8 cellular contexts compared by ENCODE assay signal in genomic region chr4:76011700-76012387, GRCh38. TPM values are rescaled to one million over a fixed set of nuclear protein-coding genes. Genes with fewer than 3 reads are reported as not detected.
DNase-seq lines count a peak whose midpoint lies in the region; ATAC-seq, FAIRE-seq and TF ChIP-seq lines count a peak whose summit lies in the region.

No MANE protein-coding gene starts in this region.

- DNase-seq in GM18507 (ENCODE audit: extremely low spot score, insufficient read length, low read depth) (no peak), SJCRH30 (peak; percentile 31 to 60), right atrium auricular region (ENCODE audit: low spot score) (no peak), head of caudate nucleus (no peak), retina (no peak)
- no peak for DNase-seq in activated naive CD4-positive, alpha-beta T cell treated with Interleukin-2 at 50 U/mL for 16 hours

- H3K27ac ChIP-seq in SJCRH30 = peak overlapping the region; percentile 44
- H3K27ac ChIP-seq in right atrium auricular region = peak overlapping the region; percentile 46 to 63
- H3K27ac ChIP-seq in stomach smooth muscle (ENCODE audit: low read length) = peak overlapping the region; percentile 69

- FAIRE-seq in GM18507 (lab: Jason Lieb, UNC) = peak; percentile 82

- peak overlapping the region; percentile 48 to 76 for H3K9ac ChIP-seq in stomach smooth muscle (ENCODE audit: low read length in 2 of 2)

- H3K27me3 ChIP-seq in SJCRH30 (0 out of 2 replicates have a peak, but pooled peaks cover 3% of the 10 kb centered on the region), right atrium auricular region (no peaks in the 10 kb centered on the region), stomach smooth muscle (ENCODE audit: control insufficient read depth in 1 of 2, insufficient read depth in 2 of 2, low read length in 2 of 2) (no peaks in the 10 kb centered on the region)

- H3K4me3 ChIP-seq in SJCRH30 (peak overlapping the region; percentile 48), right atrium auricular region (peak overlapping the region in 1 of 2 donors; percentile 22), stomach smooth muscle (ENCODE audit: low read length in 2 of 2) (peak overlapping the region; percentile 50 to 61)

- no peak for TF ChIP-seq CTCF in right atrium auricular region (IDR thresholded peaks at IDR 0.05)

- ATAC-seq in HG02610 (IDR thresholded peaks at IDR 0.05; ENCODE audit: unreplicated experiment) = peak; percentile 90

- no peaks in the 10 kb centered on the region for H3K36me3 ChIP-seq in SJCRH30
- H3K36me3 ChIP-seq in right atrium auricular region = no peaks in the 10 kb centered on the region
- H3K36me3 ChIP-seq in stomach smooth muscle (ENCODE audit: control insufficient read depth in 2 of 2, insufficient read depth in 2 of 2, low read length in 2 of 2) = no peaks in the 10 kb centered on the region

- H3K9me3 ChIP-seq in SJCRH30 (replicated peaks) (no peaks in the 10 kb centered on the region), right atrium auricular region (no peaks in the 10 kb centered on the region), stomach smooth muscle (ENCODE audit: control insufficient read depth in 2 of 2, low read length in 2 of 2) (no peaks in the 10 kb centered on the region)

- intact Hi-C loops in head of caudate nucleus (cut with DNase I) = no loop called here

- H3K4me1 ChIP-seq in SJCRH30 = peaks cover 13% of the 10 kb centered on the region; the same call in 1 of the 2 replicates
- peaks cover 0 to 6% of the 10 kb centered on the region in 2 donors for H3K4me1 ChIP-seq in right atrium auricular region
- H3K4me1 ChIP-seq in stomach smooth muscle (ENCODE audit: control insufficient read depth, insufficient read depth, low read length) = peaks cover 4% of the 10 kb centered on the region

RNA-seq across cellular contexts. Expression of gene CXCL9, which starts 4.5 kb away (rescaled TPM):
- not detected in 2 replicates for total RNA-seq in SJCRH30 (2014; rRNA removed; shearing (Covaris generic))
- total RNA-seq in right atrium auricular region = 1 to 10 TPM; 1.0 to 2.6 TPM

RNA-seq across cellular contexts. Expression of gene CXCL10, which starts 11.5 kb away (rescaled TPM):
- total RNA-seq in SJCRH30 (2014; rRNA removed; shearing (Covaris generic)) = not detected in 2 replicates
- under 1 TPM in 1 of 2 donors, not detected in 1; 0.28 TPM for total RNA-seq in right atrium auricular region

RNA-seq across cellular contexts. Expression of gene SDAD1, which starts 21.1 kb away (rescaled TPM):
- 63.3 and 67.7 TPM in 2 replicates for total RNA-seq in SJCRH30 (2014; rRNA removed; shearing (Covaris generic))
- total RNA-seq in right atrium auricular region = 10 to 100 TPM; 22.1 to 22.6 TPM

RNA-seq across cellular contexts. Expression of gene CXCL11, which starts 24.0 kb away (rescaled TPM):
- not detected in 2 replicates for total RNA-seq in SJCRH30 (2014; rRNA removed; shearing (Covaris generic))
- not detected for total RNA-seq in right atrium auricular region

Comparison
In these comparisons a context has a peak if more than half of its experiments do, and no peak if none do; other contexts are left out.
1. DNase-seq: peak in SJCRH30 (2 of 2); none in GM18507 (single experiment), right atrium auricular region (single experiment), head of caudate nucleus (0 of 42), retina (single experiment) and activated naive CD4-positive, alpha-beta T cell treated with Interleukin-2 at 50 U/mL for 16 hours (single experiment).
2. Peak in every context shown above with its lines, with median percentiles within 50 percentile points of each other: H3K27ac ChIP-seq.